Comparison of ENCODE assay signal across 14 cellular contexts in genomic region chr22:40237241-40237640, GRCh38. TPM values are rescaled to one million over a fixed set of nuclear protein-coding genes. Genes with fewer than 3 reads are reported as not detected.
DNase-seq lines count a peak whose midpoint lies in the region; ATAC-seq and TF ChIP-seq lines count a peak whose summit lies in the region.
"Had no signal": no experiment of that assay in that cellular context is flagged by ENCODE, and none has a peak within 500 bp of the region (broad histone marks: within the 10 kb centered on the region; RNA-seq: fewer than 3 reads in every experiment).

No MANE protein-coding gene starts in this region.

- H3K27me3 ChIP-seq in MM.1S (replicated peaks; ENCODE audit: insufficient read depth, low read length) (no peaks in the 10 kb centered on the region), suprapubic skin (no peaks in the 10 kb centered on the region)

- peak overlapping the region; percentile 46; the same call in 1 of the 2 replicates for H3K4me2 ChIP-seq in MM.1S (ENCODE audit: low read depth, low read length)

- H3K4me1 Mint-ChIP-seq in activated CD4-positive, alpha-beta T cell treated with anti-CD3 and anti-CD28 coated beads for 36 hours: peaks cover 73% of the 10 kb centered on the region

- H3K4me1 ChIP-seq in MM.1S (ENCODE audit: low read length) (peaks cover 19% of the 10 kb centered on the region), suprapubic skin (peaks cover 37% of the 10 kb centered on the region)

- POLR2A ChIA-PET in activated CD4-positive, alpha-beta T cell treated with anti-CD3 and anti-CD28 coated beads for 36 hours (lab: Charles Lee): no interaction called here

- peak overlapping the region; percentile 42; the same call in 1 of the 2 replicates for H3K27ac ChIP-seq in MM.1S (ENCODE audit: low read length)
- no peak overlapping the region for H3K27ac ChIP-seq in suprapubic skin
- H3K27ac ChIP-seq: 22Rv1, parathyroid adenoma had no signal

- H3K36me3 ChIP-seq in MM.1S (replicated peaks; ENCODE audit: insufficient read depth, low read length) (no peaks in the 10 kb centered on the region), suprapubic skin (peaks cover 9% of the 10 kb centered on the region)

- ATAC-seq in activated CD4-positive, alpha-beta T cell treated with anti-CD3 and anti-CD28 coated beads for 36 hours: peak; percentile 22

- intact Hi-C loops in activated CD4-positive, alpha-beta T cell treated with anti-CD3 and anti-CD28 coated beads for 36 hours (cut with DNase I, micrococcal nuclease): no loop called here

- peak overlapping the region; percentile 94 for H3K27ac Mint-ChIP-seq in activated CD4-positive, alpha-beta T cell treated with anti-CD3 and anti-CD28 coated beads for 36 hours

- DNase-seq in activated CD4-positive, alpha-beta T cell treated with anti-CD3 and anti-CD28 coated beads for 36 hours: peak; percentile 51
- no peak for DNase-seq in activated CD4-positive, alpha-beta T cell treated with anti-CD3 and anti-CD28 coated beads, Interleukin-2, amount 50 U/mL, for 1 hour
- DNase-seq in CD1c-positive myeloid dendritic cell (ENCODE audit: extremely low spot score) (peak; percentile 7), MM.1S (peak; percentile 29), germinal center (ENCODE audit: low spot score) (peak; percentile 28), suprapubic skin (ENCODE audit: low spot score in 2 of 2) (no peak), SK-N-DZ (ENCODE audit: low spot score) (no peak), NOMO-1 treated with DMSO at 0.1 percent for 48 hours (lab: John Stamatoyannopoulos, UW; ENCODE audit: unreplicated experiment) (no peak)
- DNase-seq: amniotic stem cell, glutamatergic neuron, NCI-H2029 treated with DMSO at 0.1 percent for 48 hours, NCI-H748 treated with DMSO at 0.1 percent for 48 hours had no signal

- WGBS in suprapubic skin: 94% methylated on average over 4 of the region's 4 CpGs

- H3K4me3 Mint-ChIP-seq in activated CD4-positive, alpha-beta T cell treated with anti-CD3 and anti-CD28 coated beads for 36 hours: no peak overlapping the region

- no peaks in the 10 kb centered on the region for H3K27me3 Mint-ChIP-seq in activated CD4-positive, alpha-beta T cell treated with anti-CD3 and anti-CD28 coated beads for 36 hours

- H3K36me3 Mint-ChIP-seq in activated CD4-positive, alpha-beta T cell treated with anti-CD3 and anti-CD28 coated beads for 36 hours (ENCODE audit: low read depth): peaks cover 14% of the 10 kb centered on the region

- H2AFZ ChIP-seq in MM.1S (ENCODE audit: low read length): no peak overlapping the region
- H2AFZ ChIP-seq: parathyroid adenoma had no signal

- no peaks in the 10 kb centered on the region for H3K9me3 Mint-ChIP-seq in activated CD4-positive, alpha-beta T cell treated with anti-CD3 and anti-CD28 coated beads for 36 hours (ENCODE audit: low read depth)

- no peaks in the 10 kb centered on the region for H3K9me2 ChIP-seq in MM.1S (replicated peaks; ENCODE audit: insufficient read depth, low read length)

- no peak overlapping the region for H3K4me3 ChIP-seq in MM.1S (ENCODE audit: low read length)
- H3K4me3 ChIP-seq in suprapubic skin: no peak overlapping the region

- H3K9ac ChIP-seq in MM.1S (ENCODE audit: low read length): no peak overlapping the region
- H3K9ac ChIP-seq: parathyroid adenoma had no signal

- H3F3A ChIP-seq in MM.1S (ENCODE audit: insufficient read depth, low read length): peaks cover 11% of the 10 kb centered on the region; the same call in 1 of the 2 replicates

- H3K9me3 ChIP-seq in MM.1S (replicated peaks; ENCODE audit: insufficient read depth, low read length): no peaks in the 10 kb centered on the region
- no peaks in the 10 kb centered on the region for H3K9me3 ChIP-seq in suprapubic skin

- TF ChIP-seq CTCF in MM.1S (IDR thresholded peaks at IDR 0.05; ENCODE audit: low read length) (no peak), suprapubic skin (IDR thresholded peaks at IDR 0.05) (no peak)

- TF ChIP-seq POLR2A in suprapubic skin (IDR thresholded peaks at IDR 0.05): no peak

- H4K20me1 ChIP-seq in MM.1S (ENCODE audit: insufficient read depth, low read length): no peaks in the 10 kb centered on the region

- no peak for TF ChIP-seq EP300 in suprapubic skin (IDR thresholded peaks at IDR 0.05)

- CTCF ChIA-PET in activated CD4-positive, alpha-beta T cell treated with anti-CD3 and anti-CD28 coated beads for 36 hours (lab: Charles Lee): no interaction called here

- peaks cover 86% of the 10 kb centered on the region for H3K79me2 ChIP-seq in MM.1S (ENCODE audit: low read length)

RNA-seq across cellular contexts. Expression of gene TNRC6B, which starts 59.5 kb away (rescaled TPM):
- 10 to 100 TPM; 37.3 to 40.3 TPM for total RNA-seq in activated CD4-positive, alpha-beta T cell treated with anti-CD3 and anti-CD28 coated beads for 36 hours
- 100 to 1,000 TPM in 1 of 4 donors, 10 to 100 TPM in 3; 44.2 to 179 (median 55.5) TPM for total RNA-seq in suprapubic skin
- 3.6 and 6.3 TPM in 2 replicates for polyA plus RNA-seq in SK-N-DZ (2014; cell fraction: cytosol; rRNA removed)
- polyA plus RNA-seq in SK-N-DZ (2014; cell fraction: nucleus; rRNA removed): 4.0 and 5.9 TPM in 2 replicates

Comparison
In these comparisons a context has a peak if more than half of its experiments do, and no peak if none do; other contexts are left out.
1. DNase-seq: peak in activated CD4-positive, alpha-beta T cell treated with anti-CD3 and anti-CD28 coated beads for 36 hours (single experiment), CD1c-positive myeloid dendritic cell (single experiment), MM.1S (single experiment) and germinal center (single experiment); none in activated CD4-positive, alpha-beta T cell treated with anti-CD3 and anti-CD28 coated beads, Interleukin-2, amount 50 U/mL, for 1 hour (single experiment), suprapubic skin (0 of 2), SK-N-DZ (single experiment) and NOMO-1 treated with DMSO at 0.1 percent for 48 hours (single experiment).